Comparison of ENCODE assay signal across 8 cellular contexts in the genomic region with DNA sequence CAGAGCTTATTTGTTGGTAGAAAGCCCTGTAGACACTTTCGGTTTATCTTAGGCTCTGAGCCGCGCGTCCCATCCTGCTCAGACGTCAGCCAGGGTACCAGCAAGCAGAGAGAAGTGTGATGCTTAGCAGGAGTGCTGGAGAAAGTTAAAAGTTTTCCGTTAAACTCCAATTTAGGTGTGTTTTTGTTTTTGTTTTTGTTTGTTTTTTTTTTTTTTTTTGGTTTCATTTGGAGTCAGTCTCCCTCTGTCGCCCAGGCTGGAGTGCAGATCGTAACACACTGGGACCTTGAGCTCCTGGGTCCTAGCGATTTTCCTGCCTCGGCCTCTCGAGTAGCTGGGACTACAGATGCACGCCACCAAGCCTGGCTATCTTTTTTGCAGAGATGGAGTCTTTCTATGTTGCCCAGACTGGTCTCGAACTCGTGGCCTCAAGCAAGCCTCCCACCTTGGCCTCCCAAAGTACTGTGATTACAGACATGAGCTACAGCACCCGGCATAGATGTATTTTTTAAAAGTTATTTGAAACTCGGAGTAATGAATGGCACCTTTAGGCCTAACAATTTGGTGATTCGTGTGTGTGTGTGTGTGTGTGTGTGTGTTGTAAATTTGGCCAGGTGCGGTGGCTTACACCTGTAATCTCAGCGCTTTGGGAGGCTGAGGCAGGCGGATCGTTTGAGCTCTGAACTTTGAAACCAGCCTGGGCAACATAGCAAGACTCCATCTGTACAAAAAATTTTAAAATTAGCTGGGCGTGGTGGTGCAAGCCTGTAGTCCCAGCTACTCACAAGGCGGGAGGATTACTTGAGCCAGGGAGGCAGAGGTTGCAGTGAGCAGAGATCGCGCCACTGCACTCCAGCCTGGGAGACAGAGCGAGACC. TPM values are rescaled to one million over a fixed set of nuclear protein-coding genes. Genes with fewer than 3 reads are reported as not detected.
DNase-seq lines count a peak whose midpoint lies in the region; ATAC-seq and TF ChIP-seq lines count a peak whose summit lies in the region.

No MANE protein-coding gene starts in this region.

- intact Hi-C loops in prostate gland (cut with DNase I) = no loop called here

- no peak overlapping the region for H3K9ac ChIP-seq in SK-N-MC (ENCODE audit: insufficient read length)

- no peak for DNase-seq in AG10803 (ENCODE audit: low read depth)
- DNase-seq in GM20000 (ENCODE audit: low spot score) = peak; percentile 62
- no peak for DNase-seq in SK-N-MC (ENCODE audit: low read depth, low spot score)
- DNase-seq in prostate gland (ENCODE audit: low spot score) = no peak
- no peak for DNase-seq in NCI-H82 treated with DMSO at 0.1 percent for 48 hours (lab: John Stamatoyannopoulos, UW; ENCODE audit: unreplicated experiment)
- DNase-seq in NK-92 (lab: John Stamatoyannopoulos, UW; ENCODE audit: unreplicated experiment) = no peak
- DNase-seq in left lobe of liver (ENCODE audit: low spot score) = no peak

- H3K36me3 ChIP-seq in SK-N-MC (ENCODE audit: insufficient read depth, low read length) (no peaks in the 10 kb centered on the region), esophagus (ENCODE audit: control insufficient read depth in 2 of 2, insufficient read depth in 2 of 2, low read length in 1 of 2) (no peaks in the 10 kb centered on the region), prostate gland (no peaks in the 10 kb centered on the region)

- no peak for TF ChIP-seq POLR2A in prostate gland (IDR thresholded peaks at IDR 0.05)

- TF ChIP-seq CTCF in AG10803 (conservative IDR thresholded peaks at IDR 0.05; ENCODE audit: low read length) (no peak), GM20000 (IDR thresholded peaks at IDR 0.05; ENCODE audit: extremely low read depth, missing control alignments) (no peak), prostate gland (IDR thresholded peaks at IDR 0.05) (no peak)

- H3K9me3 ChIP-seq in SK-N-MC (ENCODE audit: low read depth, low read length) (no peaks in the 10 kb centered on the region), esophagus (ENCODE audit: control insufficient read depth in 2 of 2, insufficient read depth in 1 of 2, low read depth in 1 of 2, low read length in 1 of 2) (no peaks in the 10 kb centered on the region), prostate gland (no peaks in the 10 kb centered on the region)

- 64 to 65% methylated on average over 26 of the region's 26 CpGs for WGBS in esophagus, 2 donors
- 64% methylated on average over 26 of the region's 26 CpGs for WGBS in prostate gland

- ATAC-seq in left lobe of liver = no peak

- H3K4me1 ChIP-seq in esophagus (ENCODE audit: control insufficient read depth in 2 of 2, insufficient read depth in 2 of 2, low read length in 1 of 2) (peaks cover under 1 to 2% of the 10 kb centered on the region in 2 donors), prostate gland (replicated peaks) (no peaks in the 10 kb centered on the region)

- H3K27ac ChIP-seq in SK-N-MC (no peak overlapping the region), esophagus (ENCODE audit: low read depth in 2 of 2, low read length in 1 of 2) (peak overlapping the region; percentile 81 to 87), prostate gland (peak overlapping the region; percentile 88 to 95)

- H3K27me3 ChIP-seq in esophagus (ENCODE audit: control insufficient read depth in 1 of 2, insufficient read depth in 2 of 2, low read length in 2 of 2) (no peaks in the 10 kb centered on the region), prostate gland (replicated peaks; ENCODE audit: insufficient read depth) (no peaks in the 10 kb centered on the region)

- H3K4me3 ChIP-seq in AG10803 (ENCODE audit: low read length) (peak overlapping the region; percentile 76), SK-N-MC (peak overlapping the region; percentile 94), esophagus (ENCODE audit: low read depth in 1 of 2, low read length in 2 of 2) (peak overlapping the region; percentile 73 to 86), prostate gland (peak overlapping the region; percentile 86 to 97)

RNA-seq across cellular contexts. Expression of gene HIP1, which starts 1.3 kb away (rescaled TPM):
- polyA plus RNA-seq in esophagus = 1 to 10 TPM; 1.8 to 2.2 TPM
- total RNA-seq in prostate gland (10 to 100 TPM in 1 of 2 donors, 1 to 10 TPM in 1; 9.8 to 40.8 TPM), left lobe of liver (20.3 TPM)

RNA-seq across cellular contexts. Expression of gene CCL26, which starts 32.0 kb away (rescaled TPM):
- polyA plus RNA-seq in esophagus = under 1 TPM; 0.71 to 0.73 TPM
- total RNA-seq in prostate gland (not detected), left lobe of liver (not detected)
